Comparison of ENCODE assay signal across 26 cellular contexts in genomic region chr20:54746796-54747195, GRCh38.
"Had no signal": no experiment of that assay in that cellular context is flagged by ENCODE, and none has a peak within 500 bp of the region (broad histone marks: within the 10 kb centered on the region; RNA-seq: fewer than 3 reads in every experiment).

No MANE protein-coding gene starts in this region.

- DNase-seq: colonic mucosa; cortex of kidney; dermis blood vessel endothelial cell; dorsolateral prefrontal cortex; effector CD4-positive, alpha-beta T cell; effector CD8-positive, alpha-beta T cell; effector memory CD4-positive, alpha-beta T cell; effector memory CD8-positive, alpha-beta T cell; endodermal cell; erythroblast; esophagus squamous epithelium; foreskin fibroblast; foreskin keratinocyte; foreskin melanocyte; gastrocnemius medialis; glutamatergic neuron; heart left ventricle; heart right ventricle had no signal

- ATAC-seq: effector memory CD8-positive, alpha-beta T cell; esophagus mucosa; foreskin keratinocyte; gastrocnemius medialis; gastroesophageal sphincter; heart left ventricle; heart right ventricle had no signal

- H3K27me3 ChIP-seq: colonic mucosa, esophagus muscularis mucosa, esophagus squamous epithelium, foreskin keratinocyte, gastrocnemius medialis, gastroesophageal sphincter, heart left ventricle, heart right ventricle had no signal

- H3K27ac ChIP-seq: colonic mucosa, coronary artery, dorsolateral prefrontal cortex, epithelial cell of prostate, esophagus muscularis mucosa, esophagus squamous epithelium, foreskin keratinocyte, gastrocnemius medialis, gastroesophageal sphincter, heart left ventricle, heart right ventricle had no signal

- H3K36me3 ChIP-seq: colonic mucosa, esophagus muscularis mucosa, esophagus squamous epithelium, gastrocnemius medialis, gastroesophageal sphincter, heart left ventricle, heart right ventricle had no signal

- H3K4me3 ChIP-seq: colonic mucosa, coronary artery, dorsolateral prefrontal cortex, esophagus muscularis mucosa, esophagus squamous epithelium, gastrocnemius medialis, gastroesophageal sphincter, heart left ventricle, heart right ventricle had no signal

- H3K4me1 ChIP-seq: colonic mucosa, esophagus muscularis mucosa, esophagus squamous epithelium, foreskin keratinocyte, gastrocnemius medialis, gastroesophageal sphincter, heart left ventricle, heart right ventricle had no signal

- H3K9me3 ChIP-seq: colonic mucosa, esophagus squamous epithelium, gastrocnemius medialis had no signal

- FAIRE-seq: colon, endometrium, endothelial cell of umbilical vein had no signal
